Comparison of ENCODE assay signal across 28 cellular contexts in the genomic region with DNA sequence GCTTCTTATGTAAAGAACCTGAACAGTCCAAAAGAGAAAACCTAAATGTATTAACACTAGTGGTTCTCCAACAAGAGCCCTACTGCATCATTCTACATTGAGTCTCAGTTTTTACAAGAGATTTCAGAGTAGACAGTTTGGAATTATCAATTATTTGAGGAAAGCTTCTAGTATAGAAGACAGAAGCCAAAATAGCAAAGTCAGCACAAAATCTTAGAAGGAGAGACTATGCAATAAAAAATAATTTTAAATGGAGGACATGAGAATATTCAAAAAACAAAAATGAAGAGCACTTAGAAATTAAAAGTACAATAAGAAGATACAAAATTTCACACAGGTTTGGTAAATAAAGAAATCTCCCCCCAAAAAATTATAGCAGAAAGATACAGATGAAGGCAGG.
"Had no signal": no experiment of that assay in that cellular context is flagged by ENCODE, and none has a peak within 500 bp of the region (broad histone marks: within the 10 kb centered on the region; RNA-seq: fewer than 3 reads in every experiment).

No MANE protein-coding gene starts in this region.

- ATAC-seq: natural killer cell; psoas muscle; right cardiac atrium; sciatic nerve; stimulated activated memory B cell treated with anti-CD40 and anti-IgM and Interleukin-4, amounts not matched to agents 10 μg/mL and 1 μg/mL and 100 μg/mL, for 72 hours; stimulated activated naive CD8-positive, alpha-beta T cell treated with anti-CD3 and anti-CD28 coated beads, Interleukin-15, amount 100 ng/mL, for 72 hours; stimulated activated naive CD8-positive, alpha-beta T cell treated with anti-CD3 and anti-CD28 coated beads, Interleukin-15, Interleukin-2, amounts not matched to agents 100 U/mL and 50 U/mL, for 24 hours; upper lobe of right lung had no signal

- H2AFZ ChIP-seq: neural progenitor cell, parathyroid adenoma had no signal

- H3K27ac ChIP-seq: neural progenitor cell, ovary, parathyroid adenoma, psoas muscle, skin epidermis, spleen, suprapubic skin, testis, tibial artery, transverse colon, upper lobe of right lung, uterus had no signal

- H3K27me3 ChIP-seq: neural progenitor cell, ovary, spleen, suprapubic skin, testis, tibial artery, transverse colon, upper lobe of right lung, uterus had no signal

- H3K4me3 ChIP-seq: neural progenitor cell, ovary, psoas muscle, skin epidermis, smooth muscle cell, spleen, suprapubic skin, testis, tibial artery, transverse colon, upper lobe of right lung, uterus had no signal

- H3K4me2 ChIP-seq: neural progenitor cell, smooth muscle cell had no signal

- H3K9me3 ChIP-seq: ovary, suprapubic skin, testis, uterus had no signal

- H3K9ac ChIP-seq: neural progenitor cell, parathyroid adenoma had no signal

- H3K4me1 ChIP-seq: neural progenitor cell, parathyroid adenoma, psoas muscle, spleen, suprapubic skin, testis, transverse colon, upper lobe of right lung, uterus had no signal

- H3K79me2 ChIP-seq: parathyroid adenoma had no signal

- H3K36me3 ChIP-seq: neural progenitor cell, ovary, spleen, suprapubic skin, tibial artery, transverse colon, upper lobe of right lung, uterus had no signal

- DNase-seq: natural killer cell; occipital lobe; ovary; posterior cingulate gyrus; psoas muscle; right cardiac atrium; spleen; stimulated activated CD4-positive, alpha-beta T cell treated with anti-CD3 and anti-CD28 coated beads, Interleukin-12 subunit alpha, Interleukin-12 subunit beta, amount 100 ng/mL, for 4 hours; stimulated activated CD4-positive, alpha-beta T cell treated with anti-CD3 and anti-CD28 coated beads, Interleukin-1b, Interleukin-23, amount 100 ng/mL, for 48 hours; stimulated activated CD4-positive, alpha-beta T cell treated with anti-CD3 and anti-CD28 coated beads, Interleukin-4, amount 100 ng/mL, for 1 hour; stimulated activated CD4-positive, alpha-beta T cell treated with anti-CD3 and anti-CD28 coated beads, Interleukin-4, amount 100 ng/mL, for 4 hours; stimulated activated CD8-positive, alpha-beta memory T cell treated with anti-CD3 and anti-CD28 coated beads, Interleukin-4, amount 100 ng/mL, for 48 hours; stimulated activated naive CD4-positive, alpha-beta T cell; stimulated activated naive CD8-positive, alpha-beta T cell treated with anti-CD3 and anti-CD28 coated beads, Interleukin-15, amount 100 ng/mL, for 72 hours; stimulated activated naive CD8-positive, alpha-beta T cell treated with anti-CD3 and anti-CD28 coated beads, Interleukin-15, Interleukin-2, amounts not matched to agents 100 U/mL and 50 U/mL, for 24 hours; substantia nigra; testis; tibial artery; transverse colon; upper lobe of right lung; uterus had no signal
